ENCODE assay signal across 24 cellular contexts in the genomic region with DNA sequence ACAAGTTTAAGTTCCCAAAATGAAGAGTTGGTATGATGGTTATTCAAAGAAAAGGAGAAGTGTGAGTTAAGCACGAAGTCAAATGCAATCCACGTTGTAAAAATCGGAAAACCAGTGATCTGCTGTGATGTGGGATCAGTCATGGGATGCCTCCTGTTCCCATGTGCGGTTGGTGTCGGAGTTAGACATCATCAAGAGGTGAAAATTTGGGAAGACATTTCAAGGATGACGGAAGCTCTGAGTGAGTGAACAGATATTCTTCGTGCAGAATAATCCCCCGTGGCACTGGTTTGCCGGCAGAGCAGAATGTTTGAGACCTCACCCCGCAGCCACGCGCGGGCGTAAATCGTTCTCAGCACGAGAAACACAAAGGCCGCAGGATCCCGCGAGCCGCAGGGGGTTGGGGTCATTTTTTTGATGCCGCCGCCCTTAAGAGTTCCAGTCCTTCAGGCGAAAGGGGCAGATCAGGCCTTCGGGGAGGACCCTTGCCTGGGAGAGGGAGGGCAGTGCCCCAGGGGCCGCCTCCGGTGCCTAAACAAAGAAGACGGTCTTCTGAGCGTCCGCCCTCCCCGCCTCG. TPM values are rescaled to one million over a fixed set of nuclear protein-coding genes. Genes with fewer than 3 reads are reported as not detected.
DNase-seq lines count a peak whose midpoint lies in the region; ATAC-seq, FAIRE-seq and TF ChIP-seq lines count a peak whose summit lies in the region.
"Had no signal": no experiment of that assay in that cellular context is flagged by ENCODE, and none has a peak within 500 bp of the region (broad histone marks: within the 10 kb centered on the region; RNA-seq: fewer than 3 reads in every experiment).

No MANE protein-coding gene starts in this region.

- no peaks in the 10 kb centered on the region for H3K79me2 ChIP-seq in GM23338 (replicated peaks; ENCODE audit: insufficient read depth)
- H3K79me2 ChIP-seq in neural cell (replicated peaks; ENCODE audit: insufficient read depth, low read length), result peaks cover 17% of the 10 kb centered on the region

- H3K27me3 ChIP-seq in GM23338 (ENCODE audit: insufficient read depth) (peaks cover 87% of the 10 kb centered on the region), ectodermal cell (ENCODE audit: control insufficient read depth, insufficient read depth, low read length, poor library complexity, severe bottlenecking) (peaks cover 87% of the 10 kb centered on the region), neural cell (ENCODE audit: insufficient read depth, low read depth, low read length) (peaks cover 57% of the 10 kb centered on the region), pancreas (peaks cover 0 to 70% (median 22%) of the 10 kb centered on the region in 4 donors)

- H3K9me2 ChIP-seq in GM23338 (ENCODE audit: insufficient read depth) (no peaks in the 10 kb centered on the region), neural cell (ENCODE audit: insufficient read depth, low read length) (no peaks in the 10 kb centered on the region)

- TF ChIP-seq RAD21 in neural cell (conservative IDR thresholded peaks at IDR 0.05), result no peak

- intact Hi-C loops in pancreas (cut with DNase I), result no loop called here

- H4K20me1 ChIP-seq in GM23338 (replicated peaks; ENCODE audit: insufficient read depth) (peaks cover 18% of the 10 kb centered on the region), neural cell (ENCODE audit: insufficient read depth) (no peaks in the 10 kb centered on the region)

- H3K9me3 ChIP-seq in ectodermal cell (ENCODE audit: control insufficient read depth, low read length) (no peaks in the 10 kb centered on the region), neural cell (ENCODE audit: low read length) (no peaks in the 10 kb centered on the region), pancreas (no peaks in the 10 kb centered on the region)
- H3K9me3 ChIP-seq: tibial artery had no signal

- WGBS in ectodermal cell, 2 experiments, result 2% methylated on average over 31 of the region's 31 CpGs
- WGBS in pancreas, 2 donors, result 4 to 6% methylated on average over 30 to 31 of the region's 31 CpGs

- TF ChIP-seq EP300 in neural cell (conservative IDR thresholded peaks at IDR 0.05; ENCODE audit: poor library complexity, severe bottlenecking), result no peak

- H3K4me3 ChIP-seq in GM23338, result peak overlapping the region; percentile 59
- peak overlapping the region; percentile 29 for H3K4me3 ChIP-seq in ectodermal cell (ENCODE audit: insufficient read depth, low read depth, low read length)
- H3K4me3 ChIP-seq in neural cell (ENCODE audit: low read length), result peak overlapping the region; percentile 74
- no peak overlapping the region for H3K4me3 ChIP-seq in pancreas
- H3K4me3 ChIP-seq: tibial artery had no signal

- DNase-seq in ELF-1 (ENCODE audit: low read depth, low spot score) (peak; percentile 69), GM23338 (ENCODE audit: low spot score) (peak; percentile 70), middle frontal gyrus (ENCODE audit: extremely low spot score, low spot score) (no peak), pancreas (no peak)
- no peak for DNase-seq in stimulated activated naive CD4-positive, alpha-beta T cell (lab: John Stamatoyannopoulos, UW)
- DNase-seq: activated CD4-positive, alpha-beta T cell treated with anti-CD3 and anti-CD28 coated beads for 4 hours; DMS79; head of caudate nucleus; KBM-7; mammary epithelial cell; NCI-H1694; NCI-H748 treated with DMSO at 0.1 percent for 48 hours; Right ventricle myocardium superior; stimulated activated CD4-positive, alpha-beta T cell treated with anti-CD3 and anti-CD28 coated beads, Interleukin-2, amount 100 ng/mL, for 24 hours; stimulated activated naive CD4-positive, alpha-beta T cell treated with Interleukin-2 at 50 U/mL for 16 hours; tibial artery had no signal

- no peaks in the 10 kb centered on the region for H3K36me3 ChIP-seq in GM23338 (ENCODE audit: insufficient read depth)
- no peaks in the 10 kb centered on the region for H3K36me3 ChIP-seq in ectodermal cell (ENCODE audit: control insufficient read depth, insufficient read depth, low read length)
- H3K36me3 ChIP-seq in neural cell (ENCODE audit: insufficient read depth, low read length), result no peaks in the 10 kb centered on the region
- no peaks in the 10 kb centered on the region for H3K36me3 ChIP-seq in pancreas
- H3K36me3 ChIP-seq: tibial artery had no signal

- peaks cover 3% of the 10 kb centered on the region; the same call in 1 of the 3 replicates for H3K9me3 Mint-ChIP-seq in GM23338

- H3K9ac ChIP-seq in neural cell (ENCODE audit: low read length), result peak overlapping the region; percentile 51

- TF ChIP-seq CTCF in GM23338 (conservative IDR thresholded peaks at IDR 0.05; ENCODE audit: low read depth in 2 of 2), result no peak
- TF ChIP-seq CTCF in neural cell (IDR thresholded peaks at IDR 0.05; ENCODE audit: poor library complexity, severe bottlenecking), result no peak
- TF ChIP-seq CTCF in pancreas (IDR thresholded peaks at IDR 0.05), result no peak

- H3K4me2 ChIP-seq in GM23338, result peak overlapping the region; percentile 82
- H3K4me2 ChIP-seq in neural cell (ENCODE audit: low read length), result no peak overlapping the region

- no peak for FAIRE-seq in pancreas (lab: Jason Lieb, UNC)
- FAIRE-seq: colon, GM12892, GM19239 had no signal

- no peaks in the 10 kb centered on the region for H3K36me3 Mint-ChIP-seq in GM23338 (ENCODE audit: low read depth)

- H3K4me3 Mint-ChIP-seq in GM23338, result peak overlapping the region; percentile 52

- H2AFZ ChIP-seq in GM23338 (peak overlapping the region; percentile 63; the same call in 1 of the 2 replicates), neural cell (ENCODE audit: low read depth, low read length) (no peak overlapping the region)

- peaks cover 76% of the 10 kb centered on the region for H3K27me3 Mint-ChIP-seq in GM23338 (ENCODE audit: insufficient read depth, low read depth, poor library complexity)

- H3K4me1 Mint-ChIP-seq in GM23338, result peaks cover 22% of the 10 kb centered on the region

- peaks cover 3% of the 10 kb centered on the region; the same call in 1 of the 2 replicates for H3F3A ChIP-seq in GM23338 (replicated peaks; ENCODE audit: low read depth)
- no peaks in the 10 kb centered on the region for H3F3A ChIP-seq in neural cell (ENCODE audit: insufficient read depth, low read length, poor library complexity, severe bottlenecking)

- peak; percentile 53 for ATAC-seq in GM23338
- ATAC-seq in pancreas, result no peak

- peaks cover 27% of the 10 kb centered on the region for H3K4me1 ChIP-seq in GM23338 (ENCODE audit: insufficient read depth)
- H3K4me1 ChIP-seq in ectodermal cell (ENCODE audit: control insufficient read depth, insufficient read depth, low read length), result peaks cover 37% of the 10 kb centered on the region
- no peaks in the 10 kb centered on the region for H3K4me1 ChIP-seq in pancreas

- H3K27ac ChIP-seq in GM23338 (ENCODE audit: low read depth) (no peak overlapping the region), ectodermal cell (ENCODE audit: insufficient read depth, low read depth, low read length, poor library complexity, severe bottlenecking) (no peak overlapping the region), neural cell (ENCODE audit: low read length) (peak overlapping the region; percentile 24), pancreas (no peak overlapping the region)
- H3K27ac ChIP-seq: tibial artery had no signal

- H3K27ac Mint-ChIP-seq in GM23338, result no peak overlapping the region

TF ChIP-seq in GM23338, 12 proteins besides CTCF, POLR2A, EP300 and RAD21:
- TF ChIP-seq EZH2 (IDR thresholded peaks at IDR 0.05; ENCODE audit: low read depth, unreplicated experiment), result peak; percentile 71
- TF ChIP-seq ZNF114 (CRISPR knock-in tag; IDR thresholded peaks at IDR 0.05), result no peak
- no peak for TF ChIP-seq POLR2AphosphoS5 (IDR thresholded peaks at IDR 0.05; ENCODE audit: low read depth)
- TF ChIP-seq JUNB (IDR thresholded peaks at IDR 0.05; ENCODE audit: unreplicated experiment), result no peak

TF ChIP-seq in neural cell, 6 proteins besides CTCF, POLR2A, EP300 and RAD21:
- TF ChIP-seq EZH2 (IDR thresholded peaks at IDR 0.05; ENCODE audit: borderline replicate concordance, insufficient read depth, low read length, poor library complexity, severe bottlenecking) (no peak), SMC3 (conservative IDR thresholded peaks at IDR 0.05; ENCODE audit: poor library complexity) (no peak), MXI1 (conservative IDR thresholded peaks at IDR 0.05; ENCODE audit: poor library complexity, severe bottlenecking) (no peak), TAF1 (IDR thresholded peaks at IDR 0.05; ENCODE audit: low read depth) (no peak), POLR2AphosphoS5 (IDR thresholded peaks at IDR 0.05) (no peak)
- TF ChIP-seq, protein P1, sequence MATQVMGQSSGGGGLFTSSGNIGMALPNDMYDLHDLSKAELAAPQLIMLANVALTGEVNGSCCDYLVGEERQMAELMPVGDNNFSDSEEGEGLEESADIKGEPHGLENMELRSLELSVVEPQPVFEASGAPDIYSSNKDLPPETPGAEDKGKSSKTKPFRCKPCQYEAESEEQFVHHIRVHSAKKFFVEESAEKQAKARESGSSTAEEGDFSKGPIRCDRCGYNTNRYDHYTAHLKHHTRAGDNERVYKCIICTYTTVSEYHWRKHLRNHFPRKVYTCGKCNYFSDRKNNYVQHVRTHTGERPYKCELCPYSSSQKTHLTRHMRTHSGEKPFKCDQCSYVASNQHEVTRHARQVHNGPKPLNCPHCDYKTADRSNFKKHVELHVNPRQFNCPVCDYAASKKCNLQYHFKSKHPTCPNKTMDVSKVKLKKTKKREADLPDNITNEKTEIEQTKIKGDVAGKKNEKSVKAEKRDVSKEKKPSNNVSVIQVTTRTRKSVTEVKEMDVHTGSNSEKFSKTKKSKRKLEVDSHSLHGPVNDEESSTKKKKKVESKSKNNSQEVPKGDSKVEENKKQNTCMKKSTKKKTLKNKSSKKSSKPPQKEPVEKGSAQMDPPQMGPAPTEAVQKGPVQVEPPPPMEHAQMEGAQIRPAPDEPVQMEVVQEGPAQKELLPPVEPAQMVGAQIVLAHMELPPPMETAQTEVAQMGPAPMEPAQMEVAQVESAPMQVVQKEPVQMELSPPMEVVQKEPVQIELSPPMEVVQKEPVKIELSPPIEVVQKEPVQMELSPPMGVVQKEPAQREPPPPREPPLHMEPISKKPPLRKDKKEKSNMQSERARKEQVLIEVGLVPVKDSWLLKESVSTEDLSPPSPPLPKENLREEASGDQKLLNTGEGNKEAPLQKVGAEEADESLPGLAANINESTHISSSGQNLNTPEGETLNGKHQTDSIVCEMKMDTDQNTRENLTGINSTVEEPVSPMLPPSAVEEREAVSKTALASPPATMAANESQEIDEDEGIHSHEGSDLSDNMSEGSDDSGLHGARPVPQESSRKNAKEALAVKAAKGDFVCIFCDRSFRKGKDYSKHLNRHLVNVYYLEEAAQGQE (IDR thresholded peaks at IDR 0.05; ENCODE audit: borderline replicate concordance), result no peak
TF ChIP-seq in neural cell: peak in this region for 0.

RNA-seq across cellular contexts. Expression of a gene that starts 13.7 kb away (rescaled TPM):
- total RNA-seq in GM23338 (2014; rRNA removed; shearing (Covaris generic)), result 0.04 and 0.17 TPM in 2 replicates
- polyA plus RNA-seq in GM23338 (2016; fragmentation: Nextera tagmentation; extraction: Ambion mirVana), result 0.10 TPM in 1 of 2 replicates, not detected in the other
- 48.3 TPM for polyA plus RNA-seq in ectodermal cell (2013, experiment 1 of 4)
- polyA plus RNA-seq in ectodermal cell (2013, experiment 2 of 4), result 50.4 TPM
- 44.7 TPM for polyA plus RNA-seq in ectodermal cell (2013, experiment 3 of 4)
- polyA plus RNA-seq in ectodermal cell (2013, experiment 4 of 4), result 48.0 TPM
- polyA plus RNA-seq in neural cell, result 13.2 and 18.5 TPM in 2 replicates
- polyA minus RNA-seq in neural cell, result 19.5 and 21.8 TPM in 2 replicates
- total RNA-seq in pancreas, result not detected
- not detected for polyA plus RNA-seq in pancreas
- total RNA-seq: H4, mammary epithelial cell, posterior vena cava, Right ventricle myocardium superior, skeletal muscle tissue had no signal
- polyA plus RNA-seq: mammary epithelial cell had no signal

Comparison
In these comparisons a context has a peak if more than half of its experiments do, and no peak if none do; other contexts are left out.
1. DNase-seq: peak in ELF-1 (single experiment) and GM23338 (single experiment); none in middle frontal gyrus (single experiment), stimulated activated naive CD4-positive, alpha-beta T cell (0 of 6) and pancreas (0 of 6).
2. H3K4me3 ChIP-seq: peak in GM23338 (single experiment), ectodermal cell (single experiment) and neural cell (single experiment); none in pancreas (0 of 4).
3. RNA of a gene that starts 13.7 kb away (polyA plus RNA-seq): 13.2 to 18.5 TPM in neural cell; 0.10 TPM in GM23338 and not detected in pancreas; every median in the first group is over 10 times any median in the second.